Comparison of ENCODE assay signal across 8 cellular contexts in the genomic region with DNA sequence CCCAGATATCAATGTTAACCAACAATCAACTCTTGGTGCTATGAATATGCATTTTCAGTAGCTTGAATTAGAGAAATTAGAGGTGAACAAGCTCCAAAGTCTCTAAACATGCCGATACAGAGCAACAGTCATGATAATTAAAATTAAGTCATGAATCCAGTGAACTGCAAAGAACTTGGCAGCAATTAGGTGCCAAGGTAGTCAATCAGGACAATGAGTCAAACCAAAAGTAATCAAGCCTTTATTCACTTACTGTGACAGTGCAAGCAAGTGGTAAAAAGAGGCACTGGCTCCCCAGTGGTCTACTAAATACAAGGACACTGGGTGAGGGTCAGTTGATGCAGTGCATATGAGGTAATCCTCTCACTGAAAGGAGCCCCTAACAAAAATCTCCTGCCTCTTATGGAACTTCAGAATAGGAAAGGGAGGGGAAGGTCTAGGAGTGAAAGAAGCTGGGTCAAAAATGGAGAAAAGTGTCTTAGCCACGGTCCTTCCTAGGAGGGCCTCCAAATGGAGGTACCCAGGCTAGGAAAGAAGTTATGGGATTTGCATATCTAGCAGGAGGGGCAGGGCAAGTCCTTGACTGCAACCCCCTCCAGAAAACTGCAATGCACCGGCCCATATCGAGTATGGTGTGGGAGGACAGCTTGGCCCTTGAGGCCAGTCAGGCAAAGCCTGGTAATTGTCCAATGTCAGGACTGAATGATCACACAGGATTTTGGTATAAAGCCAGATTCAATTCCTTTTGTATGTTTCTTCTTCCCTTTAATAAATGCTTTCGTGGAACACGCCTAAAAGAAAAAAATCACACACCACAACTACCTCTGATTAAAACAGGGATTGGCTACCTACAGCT. TPM values are rescaled to one million over a fixed set of nuclear protein-coding genes. Genes with fewer than 3 reads are reported as not detected.
DNase-seq lines count a peak whose midpoint lies in the region; ATAC-seq and TF ChIP-seq lines count a peak whose summit lies in the region.

No MANE protein-coding gene starts in this region.

- H3K27ac Mint-ChIP-seq in activated B cell treated with CpG ODN at 0.5 μM for 24 hours: peak overlapping the region; percentile 98
- peak overlapping the region; percentile 99 for H3K27ac Mint-ChIP-seq in stimulated activated memory B cell treated with anti-CD40 and anti-IgM and Interleukin-4, amounts not matched to agents 10 μg/mL and 1 μg/mL and 100 μg/mL, for 72 hours

- no peaks in the 10 kb centered on the region for H3K27me3 Mint-ChIP-seq in activated B cell treated with CpG ODN at 0.5 μM for 24 hours
- H3K27me3 Mint-ChIP-seq in stimulated activated memory B cell treated with anti-CD40 and anti-IgM and Interleukin-4, amounts not matched to agents 10 μg/mL and 1 μg/mL and 100 μg/mL, for 72 hours: no peaks in the 10 kb centered on the region

- peaks cover 37% of the 10 kb centered on the region for H3K4me1 Mint-ChIP-seq in activated B cell treated with CpG ODN at 0.5 μM for 24 hours
- H3K4me1 Mint-ChIP-seq in stimulated activated memory B cell treated with anti-CD40 and anti-IgM and Interleukin-4, amounts not matched to agents 10 μg/mL and 1 μg/mL and 100 μg/mL, for 72 hours: peaks cover 27% of the 10 kb centered on the region

- peak; percentile 14 for DNase-seq in DMS 273 (lab: John Stamatoyannopoulos, UW; ENCODE audit: unreplicated experiment)
- no peak for DNase-seq in DMS 273 treated with DMSO at 0.1 percent for 48 hours (lab: John Stamatoyannopoulos, UW)
- DNase-seq in activated B cell treated with CpG ODN at 0.5 μM for 24 hours: no peak
- no peak for DNase-seq in NCI-H510A treated with DMSO at 0.1 percent for 48 hours (lab: John Stamatoyannopoulos, UW)
- DNase-seq in activated CD4-positive, alpha-beta T cell treated with anti-CD3 and anti-CD28 coated beads for 4 hours: no peak

- H3K4me3 ChIP-seq in iPS-11a (ENCODE audit: low read depth, low read length): peak overlapping the region; percentile 99

- no peak for ATAC-seq in activated B cell treated with CpG ODN at 0.5 μM for 24 hours (ENCODE audit: low read depth)
- no peak for ATAC-seq in stimulated activated memory B cell treated with anti-CD40 and anti-IgM and Interleukin-4, amounts not matched to agents 10 μg/mL and 1 μg/mL and 100 μg/mL, for 72 hours
- no peak for ATAC-seq in GM18511 (IDR thresholded peaks at IDR 0.05; ENCODE audit: unreplicated experiment)

- POLR2A ChIA-PET in activated B cell treated with CpG ODN at 0.5 μM for 24 hours (lab: Charles Lee): interaction anchor here (0.5 to 6.2 kb wide), 3 partner anchors 16 to 782 kb away, joined by 5 to 176 read pairs (median 7); partner anchors contain the start of genes AQR and LPCAT4

- H3K4me3 Mint-ChIP-seq in activated B cell treated with CpG ODN at 0.5 μM for 24 hours: peak overlapping the region; percentile 98
- peak overlapping the region; percentile 94 for H3K4me3 Mint-ChIP-seq in stimulated activated memory B cell treated with anti-CD40 and anti-IgM and Interleukin-4, amounts not matched to agents 10 μg/mL and 1 μg/mL and 100 μg/mL, for 72 hours

- peaks cover 45% of the 10 kb centered on the region for H3K36me3 Mint-ChIP-seq in activated B cell treated with CpG ODN at 0.5 μM for 24 hours (ENCODE audit: low read depth)
- peaks cover 7% of the 10 kb centered on the region for H3K36me3 Mint-ChIP-seq in stimulated activated memory B cell treated with anti-CD40 and anti-IgM and Interleukin-4, amounts not matched to agents 10 μg/mL and 1 μg/mL and 100 μg/mL, for 72 hours

- no peak for TF ChIP-seq CTCF in activated B cell treated with CpG ODN at 0.5 μM for 24 hours (IDR thresholded peaks at IDR 0.05)

- H3K9me3 Mint-ChIP-seq in activated B cell treated with CpG ODN at 0.5 μM for 24 hours: no peaks in the 10 kb centered on the region
- no peaks in the 10 kb centered on the region for H3K9me3 Mint-ChIP-seq in stimulated activated memory B cell treated with anti-CD40 and anti-IgM and Interleukin-4, amounts not matched to agents 10 μg/mL and 1 μg/mL and 100 μg/mL, for 72 hours

- CTCF ChIA-PET in activated B cell treated with CpG ODN at 0.5 μM for 24 hours (lab: Charles Lee): interaction anchor here (4.8 kb wide), 1 partner anchor 17 kb away, joined by 31 read pairs; the partner anchor contains the start of gene AQR

- intact Hi-C loops in activated B cell treated with CpG ODN at 0.5 μM for 24 hours (cut with micrococcal nuclease): loop anchor here (5.0 to 10.0 kb wide), 3 partner anchors 404 to 779 kb away; partner anchors contain the start of genes GOLGA8B and LPCAT4

RNA-seq across cellular contexts. Expression of gene ZNF770, which starts 1.5 kb away (rescaled TPM):
- total RNA-seq in activated B cell treated with CpG ODN at 0.5 μM for 24 hours: 46.8 TPM in 2 replicates

RNA-seq across cellular contexts. Expression of gene AQR, which starts 17.0 kb away (rescaled TPM):
- total RNA-seq in activated B cell treated with CpG ODN at 0.5 μM for 24 hours: 43.3 and 48.6 TPM in 2 replicates
